In the genomic region with DNA sequence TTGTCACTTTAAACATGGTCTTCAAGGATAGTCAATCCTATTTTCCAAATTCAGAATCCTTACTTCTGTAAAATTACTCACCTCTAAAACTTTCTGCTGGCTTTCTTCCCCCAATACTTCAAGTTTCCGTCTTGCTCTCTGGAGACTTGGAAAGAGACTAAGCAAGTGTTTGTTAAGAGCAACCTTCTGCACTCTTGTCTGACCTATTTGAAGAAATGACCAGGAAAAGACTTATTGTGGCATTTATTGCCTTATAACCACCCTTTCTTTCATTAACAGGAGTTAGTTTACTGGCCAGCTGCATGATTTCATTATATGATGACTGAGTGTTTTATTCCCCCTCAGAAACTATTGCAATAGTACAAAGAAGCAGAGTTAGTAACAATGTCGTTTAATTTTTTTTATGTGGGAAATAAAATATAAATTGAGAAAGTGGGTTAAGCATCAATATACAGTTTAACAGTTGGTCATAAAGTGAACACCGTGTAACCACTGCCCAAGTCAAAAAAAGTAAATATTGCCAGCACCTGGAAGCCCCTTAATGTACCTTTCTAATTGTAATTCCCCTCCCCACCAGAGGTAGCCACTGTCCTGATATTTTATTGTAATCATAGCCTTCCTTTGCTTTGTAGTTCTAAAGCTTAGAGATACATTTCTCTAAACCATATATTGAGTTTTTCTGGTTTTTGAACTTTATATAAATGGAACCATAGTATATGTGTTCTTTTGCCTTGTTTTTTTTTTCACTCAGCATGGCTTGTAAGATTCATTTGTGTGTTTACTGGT, we compare ENCODE assay signal across 21 cellular contexts.
A peak's percentile ranks its signal among the peaks of the same experiment; 100 is the strongest.
DNase-seq lines count a peak whose midpoint lies in the region; ATAC-seq and TF ChIP-seq lines count a peak whose summit lies in the region.
"Had no signal": no experiment of that assay in that cellular context is flagged by ENCODE, and none has a peak within 500 bp of the region (broad histone marks: within the 10 kb centered on the region; RNA-seq: fewer than 3 reads in every experiment).

No MANE protein-coding gene starts in this region.

- POLR2A ChIA-PET in activated CD8-positive, alpha-beta T cell treated with anti-CD3 and anti-CD28 coated beads for 36 hours (lab: Charles Lee): interaction anchor here (1.2 kb wide), 1 partner anchor 468 kb away, joined by 4 read pairs; a partner anchor contains a TSS

- no peaks in the 10 kb centered on the region for H3K36me3 Mint-ChIP-seq in activated T-helper 2 cell treated with anti-CD3 and anti-CD28 coated beads, Interferon-gamma antibody, Interleukin-2, Interleukin-4, amounts not matched to agents 10 μg/mL and 5 μg/mL and 100 μg/mL, durations not matched to agents 14 hours and 24 hours and 36 hours (ENCODE audit: low read depth)
- no peaks in the 10 kb centered on the region for H3K36me3 Mint-ChIP-seq in activated CD8-positive, alpha-beta T cell treated with anti-CD3 and anti-CD28 coated beads for 36 hours (ENCODE audit: low read depth)
- H3K36me3 Mint-ChIP-seq: IgD-negative memory B cell had no signal

- no peaks in the 10 kb centered on the region for H4K20me1 ChIP-seq in Loucy (ENCODE audit: insufficient read depth, low read length, poor library complexity, severe bottlenecking)

- no peaks in the 10 kb centered on the region for H3K9me2 ChIP-seq in Loucy (replicated peaks; ENCODE audit: low read depth, low read length)

- H3F3A ChIP-seq in Loucy (ENCODE audit: low read depth): no peaks in the 10 kb centered on the region

- H3K27me3 ChIP-seq in Loucy (ENCODE audit: insufficient read depth, low read length, poor library complexity, severe bottlenecking): no peaks in the 10 kb centered on the region

- no peaks in the 10 kb centered on the region for H3K9me3 ChIP-seq in Loucy (ENCODE audit: insufficient read depth, low read depth, low read length)
- H3K9me3 ChIP-seq: A549, HAP-1 had no signal

- no peak overlapping the region for H2AFZ ChIP-seq in Loucy (ENCODE audit: low read length)
- H2AFZ ChIP-seq: PC-9 had no signal

- ATAC-seq in HG03159 (IDR thresholded peaks at IDR 0.05; ENCODE audit: unreplicated experiment): no peak
- no peak for ATAC-seq in activated CD8-positive, alpha-beta T cell treated with anti-CD3 and anti-CD28 coated beads for 36 hours
- ATAC-seq: A549 had no signal

- H3K4me1 ChIP-seq in Loucy (ENCODE audit: insufficient read depth, low read length, poor library complexity, severe bottlenecking): peaks cover 5% of the 10 kb centered on the region
- H3K4me1 ChIP-seq: A549, HAP-1 had no signal

- no peak overlapping the region for H3K4me2 ChIP-seq in Loucy (ENCODE audit: low read depth, low read length, poor library complexity, severe bottlenecking)
- H3K4me2 ChIP-seq: A549, PC-9 had no signal

- TF ChIP-seq CTCF in C4-2B (conservative IDR thresholded peaks at IDR 0.05): peak; percentile 19; the same call in 1 of the 2 replicates
- TF ChIP-seq CTCF in Loucy (conservative IDR thresholded peaks at IDR 0.05; ENCODE audit: low read length): peak; percentile 51
- TF ChIP-seq CTCF in epithelial cell of proximal tubule (conservative IDR thresholded peaks at IDR 0.05; ENCODE audit: low read depth, low read length): peak; percentile 7
- TF ChIP-seq CTCF in activated CD8-positive, alpha-beta T cell treated with anti-CD3 and anti-CD28 coated beads for 36 hours (IDR thresholded peaks at IDR 0.05): no peak

- H3K79me2 ChIP-seq in Loucy (ENCODE audit: insufficient read depth, low read length): no peaks in the 10 kb centered on the region

- CTCF ChIA-PET in activated CD8-positive, alpha-beta T cell treated with anti-CD3 and anti-CD28 coated beads for 36 hours (lab: Charles Lee): no interaction called here

- H3K27ac Mint-ChIP-seq in activated T-helper 2 cell treated with anti-CD3 and anti-CD28 coated beads, Interferon-gamma antibody, Interleukin-2, Interleukin-4, amounts not matched to agents 10 μg/mL and 5 μg/mL and 100 μg/mL, durations not matched to agents 14 hours and 24 hours and 36 hours: no peak overlapping the region
- no peak overlapping the region for H3K27ac Mint-ChIP-seq in activated CD8-positive, alpha-beta T cell treated with anti-CD3 and anti-CD28 coated beads for 36 hours
- H3K27ac Mint-ChIP-seq: IgD-negative memory B cell had no signal

- no peaks in the 10 kb centered on the region for H3K9me3 Mint-ChIP-seq in activated T-helper 2 cell treated with anti-CD3 and anti-CD28 coated beads, Interferon-gamma antibody, Interleukin-2, Interleukin-4, amounts not matched to agents 10 μg/mL and 5 μg/mL and 100 μg/mL, durations not matched to agents 14 hours and 24 hours and 36 hours
- no peaks in the 10 kb centered on the region for H3K9me3 Mint-ChIP-seq in activated CD8-positive, alpha-beta T cell treated with anti-CD3 and anti-CD28 coated beads for 36 hours

- H3K4me3 ChIP-seq in Loucy (ENCODE audit: low read length, poor library complexity, severe bottlenecking) (no peak overlapping the region), epithelial cell of proximal tubule (ENCODE audit: low read depth, low read length) (no peak overlapping the region)
- H3K4me3 ChIP-seq: A549, HAP-1, PC-9 had no signal

- H3K4me1 Mint-ChIP-seq in activated T-helper 2 cell treated with anti-CD3 and anti-CD28 coated beads, Interferon-gamma antibody, Interleukin-2, Interleukin-4, amounts not matched to agents 10 μg/mL and 5 μg/mL and 100 μg/mL, durations not matched to agents 14 hours and 24 hours and 36 hours (ENCODE audit: low read depth): no peaks in the 10 kb centered on the region
- H3K4me1 Mint-ChIP-seq in activated CD8-positive, alpha-beta T cell treated with anti-CD3 and anti-CD28 coated beads for 36 hours (ENCODE audit: low read depth): no peaks in the 10 kb centered on the region
- H3K4me1 Mint-ChIP-seq: IgD-negative memory B cell had no signal

- DNase-seq in epithelial cell of proximal tubule (ENCODE audit: low read depth) (no peak), renal cortical epithelial cell (ENCODE audit: low read depth) (peak; percentile 64)
- DNase-seq in activated T-helper 2 cell treated with anti-CD3 and anti-CD28 coated beads, Interferon-gamma antibody, Interleukin-2, Interleukin-4, amounts not matched to agents 10 μg/mL and 5 μg/mL and 100 μg/mL, durations not matched to agents 14 hours and 24 hours and 36 hours (ENCODE audit: low spot score): no peak
- no peak for DNase-seq in activated CD8-positive, alpha-beta T cell treated with anti-CD3 and anti-CD28 coated beads for 36 hours
- DNase-seq: C1 segment of cervical spinal cord, DMS79 treated with DMSO at 0.1 percent for 48 hours, MM.1S, NCI-H1105 treated with DMSO at 0.1 percent for 48 hours, NCI-H1694, NCI-H2081 treated with DMSO at 0.1 percent for 48 hours, NCI-H510A, NCI-H748 treated with DMSO at 0.1 percent for 48 hours, PC-9, SIG-M5 had no signal

- intact Hi-C loops in activated T-helper 2 cell treated with anti-CD3 and anti-CD28 coated beads, Interferon-gamma antibody, Interleukin-2, Interleukin-4, amounts not matched to agents 10 μg/mL and 5 μg/mL and 100 μg/mL, durations not matched to agents 14 hours and 24 hours and 36 hours (cut with micrococcal nuclease): no loop called here
- intact Hi-C loops in activated CD8-positive, alpha-beta T cell treated with anti-CD3 and anti-CD28 coated beads for 36 hours (cut with micrococcal nuclease): no loop called here

- peaks cover 13% of the 10 kb centered on the region for H3K27me3 Mint-ChIP-seq in activated T-helper 2 cell treated with anti-CD3 and anti-CD28 coated beads, Interferon-gamma antibody, Interleukin-2, Interleukin-4, amounts not matched to agents 10 μg/mL and 5 μg/mL and 100 μg/mL, durations not matched to agents 14 hours and 24 hours and 36 hours (ENCODE audit: low read depth)
- H3K27me3 Mint-ChIP-seq in activated CD8-positive, alpha-beta T cell treated with anti-CD3 and anti-CD28 coated beads for 36 hours: no peaks in the 10 kb centered on the region

- no peaks in the 10 kb centered on the region for H3K36me3 ChIP-seq in Loucy (ENCODE audit: insufficient read depth, low read length)
- H3K36me3 ChIP-seq: HAP-1 had no signal

- H3K9ac ChIP-seq in Loucy (ENCODE audit: low read depth, low read length, poor library complexity, severe bottlenecking): no peak overlapping the region

- H3K27ac ChIP-seq in C4-2B: no peak overlapping the region
- H3K27ac ChIP-seq: A549, PC-9, RWPE1 had no signal

- no peak overlapping the region for H3K4me3 Mint-ChIP-seq in activated T-helper 2 cell treated with anti-CD3 and anti-CD28 coated beads, Interferon-gamma antibody, Interleukin-2, Interleukin-4, amounts not matched to agents 10 μg/mL and 5 μg/mL and 100 μg/mL, durations not matched to agents 14 hours and 24 hours and 36 hours (ENCODE audit: low read depth)
- H3K4me3 Mint-ChIP-seq in activated CD8-positive, alpha-beta T cell treated with anti-CD3 and anti-CD28 coated beads for 36 hours: no peak overlapping the region
- H3K4me3 Mint-ChIP-seq: IgD-negative memory B cell had no signal
